8 cellular contexts compared by ENCODE assay signal in the genomic region with DNA sequence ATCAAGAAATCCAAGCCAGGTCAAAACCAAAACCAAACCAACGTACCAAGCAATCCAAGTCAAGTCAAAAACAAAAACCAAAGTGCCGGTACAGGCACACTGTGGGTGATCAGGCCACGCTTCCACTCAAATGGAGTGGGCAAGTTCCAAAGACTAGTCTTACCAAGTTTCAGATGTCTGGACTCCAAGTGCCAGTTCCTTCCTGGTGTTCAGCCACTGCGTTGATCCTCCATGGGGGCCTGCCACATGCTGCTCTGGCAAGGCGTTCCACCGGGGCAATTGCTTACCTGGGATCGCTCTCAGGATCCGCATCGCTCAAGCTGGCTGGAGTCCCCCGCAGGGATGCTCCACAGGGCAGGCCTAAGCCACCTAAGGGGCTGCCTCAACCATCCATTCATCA. TPM values are rescaled to one million over a fixed set of nuclear protein-coding genes. Genes with fewer than 3 reads are reported as not detected.
"Had no signal": no experiment of that assay in that cellular context is flagged by ENCODE, and none has a peak within 500 bp of the region (broad histone marks: within the 10 kb centered on the region; RNA-seq: fewer than 3 reads in every experiment).

No MANE protein-coding gene starts in this region.

RNA-seq across cellular contexts. Expression of a gene that starts 49.1 kb away (rescaled TPM):
- total RNA-seq: omental fat pad, progenitor cell of endocrine pancreas, pulmonary artery endothelial cell, renal cortical epithelial cell, smooth muscle cell, vagina had no signal
- polyA plus RNA-seq: keratinocyte, urinary bladder had no signal
